17 cellular contexts compared by ENCODE assay signal in the genomic region with DNA sequence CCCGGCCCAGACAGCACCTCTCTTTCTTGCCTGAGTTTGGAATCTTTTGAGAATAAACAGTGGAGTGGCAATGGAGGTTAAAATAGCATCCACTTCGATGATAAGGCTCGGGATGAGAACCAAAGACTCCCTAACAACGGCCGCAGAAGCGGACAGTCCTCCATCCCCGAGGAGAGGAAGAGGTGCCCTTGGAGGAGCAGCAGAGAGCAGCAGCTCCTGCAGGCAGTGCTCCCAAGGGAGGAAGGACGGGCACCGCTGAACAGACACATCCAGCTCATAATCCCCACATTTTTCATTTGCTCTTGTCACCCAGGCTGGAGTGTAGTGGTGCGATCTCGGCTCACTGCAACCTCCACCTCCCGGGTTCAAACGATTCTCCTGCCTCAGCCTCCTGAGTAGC.
DNase-seq lines count a peak whose midpoint lies in the region; FAIRE-seq and TF ChIP-seq lines count a peak whose summit lies in the region.
"Had no signal": no experiment of that assay in that cellular context is flagged by ENCODE, and none has a peak within 500 bp of the region (broad histone marks: within the 10 kb centered on the region; RNA-seq: fewer than 3 reads in every experiment).

No MANE protein-coding gene starts in this region.

- H4K20me1 ChIP-seq in BLaER1, result no peaks in the 10 kb centered on the region
- no peaks in the 10 kb centered on the region for H4K20me1 ChIP-seq in BLaER1 treated with 17β-estradiol and CSF1 and Interleukin-3, amounts not matched to agents 10 nM and 100 nM

- H3K9me3 ChIP-seq in BLaER1 (peaks cover 10% of the 10 kb centered on the region), kidney (ENCODE audit: control insufficient read depth in 1 of 2, low read length in 2 of 2) (peaks cover 3 to 4% of the 10 kb centered on the region in 2 donors)
- H3K9me3 ChIP-seq in BLaER1 treated with 17β-estradiol and CSF1 and Interleukin-3, amounts not matched to agents 10 nM and 100 nM (replicated peaks in 1 of 11), result peaks cover 9 to 25% (median 18%) of the 10 kb centered on the region in 11 experiments; a peak in 18 of 22 replicates
- H3K9me3 ChIP-seq: HAP-1 had no signal

- H3K27ac ChIP-seq in BLaER1 (no peak overlapping the region), kidney (ENCODE audit: low read depth in 2 of 2, low read length in 2 of 2) (no peak overlapping the region)
- no peak overlapping the region for H3K27ac ChIP-seq in BLaER1 treated with 17β-estradiol and CSF1 and Interleukin-3, amounts not matched to agents 10 nM and 100 nM

- H3K9ac ChIP-seq in BLaER1 (no peak overlapping the region), kidney (ENCODE audit: low read length in 2 of 2) (no peak overlapping the region)
- no peak overlapping the region for H3K9ac ChIP-seq in BLaER1 treated with 17β-estradiol and CSF1 and Interleukin-3, amounts not matched to agents 10 nM and 100 nM

- H3K27me3 ChIP-seq in BLaER1, result no peaks in the 10 kb centered on the region
- peaks cover 0 to 20% (median 0%) of the 10 kb centered on the region in 11 experiments; a peak in 9 of 22 replicates for H3K27me3 ChIP-seq in BLaER1 treated with 17β-estradiol and CSF1 and Interleukin-3, amounts not matched to agents 10 nM and 100 nM

- FAIRE-seq in kidney (lab: Jason Lieb, UNC), result no peak
- FAIRE-seq: G401.6, GM12892, H54 had no signal

- DNase-seq in kidney, result peak; percentile 28
- no peak for DNase-seq in DMS153 treated with DMSO at 0.1 percent for 48 hours (lab: John Stamatoyannopoulos, UW; ENCODE audit: unreplicated experiment)
- DNase-seq in SW 1271 (lab: John Stamatoyannopoulos, UW), result no peak
- no peak for DNase-seq in NCI-H1694 (lab: John Stamatoyannopoulos, UW)
- DNase-seq: C1 segment of cervical spinal cord; Calu3; CD4-positive, alpha-beta memory T cell; COR-L47; DND-41; GOT3; HFFc6 had no signal

- intact Hi-C loops in kidney (cut with DNase I), result no loop called here

- peaks cover 24% of the 10 kb centered on the region for H3K4me1 ChIP-seq in BLaER1
- H3K4me1 ChIP-seq in BLaER1 treated with 17β-estradiol and CSF1 and Interleukin-3, amounts not matched to agents 10 nM and 100 nM, result peaks cover 0 to 23% (median 20%) of the 10 kb centered on the region in 10 experiments; a peak in 16 of 20 replicates
- no peaks in the 10 kb centered on the region for H3K4me1 ChIP-seq in kidney (ENCODE audit: control insufficient read depth in 1 of 2, insufficient read depth in 1 of 2, low read depth in 1 of 2, low read length in 2 of 2)

- peak overlapping the region; percentile 52 for H3K4me2 ChIP-seq in BLaER1
- peak overlapping the region in 7 of 11 experiments; percentile 7 to 61 (median 29); a peak in 12 of 22 replicates for H3K4me2 ChIP-seq in BLaER1 treated with 17β-estradiol and CSF1 and Interleukin-3, amounts not matched to agents 10 nM and 100 nM

- no peak for TF ChIP-seq CTCF in kidney (IDR thresholded peaks at IDR 0.05; ENCODE audit: borderline replicate concordance, extremely low read depth, insufficient read depth)

- no peak overlapping the region for H3K4me3 ChIP-seq in BLaER1
- no peak overlapping the region for H3K4me3 ChIP-seq in BLaER1 treated with 17β-estradiol and CSF1 and Interleukin-3, amounts not matched to agents 10 nM and 100 nM
- H3K4me3 ChIP-seq in kidney (ENCODE audit: low read length in 2 of 2), result no peak overlapping the region
- H3K4me3 ChIP-seq: HAP-1 had no signal

- H3K36me3 ChIP-seq in BLaER1, result no peaks in the 10 kb centered on the region
- H3K36me3 ChIP-seq in BLaER1 treated with 17β-estradiol and CSF1 and Interleukin-3, amounts not matched to agents 10 nM and 100 nM, result no peaks in the 10 kb centered on the region
- H3K36me3 ChIP-seq in kidney (ENCODE audit: control insufficient read depth in 1 of 2, insufficient read depth in 2 of 2, low read length in 2 of 2), result no peaks in the 10 kb centered on the region
- H3K36me3 ChIP-seq: HAP-1 had no signal
